In the genomic region with DNA sequence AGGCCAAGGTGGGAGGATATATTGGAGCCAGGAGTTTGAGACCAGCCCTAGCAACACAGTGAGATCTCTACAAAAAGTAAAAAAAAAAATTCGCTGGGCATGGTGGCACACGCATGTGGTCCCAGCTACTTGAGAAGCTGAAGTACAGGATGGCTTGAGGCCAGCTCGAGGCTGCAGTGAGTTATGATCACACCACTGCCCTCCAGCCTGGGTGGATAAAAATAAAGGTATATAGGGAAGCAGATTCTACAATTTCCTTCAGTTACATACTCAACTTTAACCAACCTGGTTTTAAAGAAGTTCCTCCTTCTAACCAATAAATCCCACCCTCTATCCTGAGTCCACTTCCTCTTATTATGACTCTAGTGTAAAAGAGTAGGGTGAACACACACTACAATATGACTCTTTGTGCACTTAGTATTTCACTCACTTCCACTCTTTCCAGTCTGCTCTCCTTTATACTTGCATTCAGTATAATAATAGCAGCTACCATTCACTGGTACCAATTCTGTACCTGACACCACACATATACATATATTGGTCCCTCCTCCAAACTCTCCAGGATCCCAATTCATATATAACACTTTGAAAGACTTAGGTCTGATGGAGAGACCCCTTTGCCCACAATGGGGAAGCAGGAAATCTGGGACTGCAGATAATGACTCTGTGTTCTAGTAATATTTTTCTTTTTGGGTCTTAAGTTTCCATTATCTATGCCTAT, we compare ENCODE assay signal across 10 cellular contexts. TPM values are rescaled to one million over a fixed set of nuclear protein-coding genes. Genes with fewer than 3 reads are reported as not detected.
A peak's percentile ranks its signal among the peaks of the same experiment; 100 is the strongest.
DNase-seq lines count a peak whose midpoint lies in the region; ATAC-seq and TF ChIP-seq lines count a peak whose summit lies in the region.
"Had no signal": no experiment of that assay in that cellular context is flagged by ENCODE, and none has a peak within 500 bp of the region (broad histone marks: within the 10 kb centered on the region; RNA-seq: fewer than 3 reads in every experiment).

No MANE protein-coding gene starts in this region.

- H3K4me3 Mint-ChIP-seq in activated naive CD8-positive, alpha-beta T cell treated with anti-CD3 and anti-CD28 coated beads, Interleukin-2, amount 10 ng/mL, durations not matched to agents 7 days and 5 days: peak overlapping the region; percentile 98
- H3K4me3 Mint-ChIP-seq in activated naive CD8-positive, alpha-beta T cell treated with anti-CD3 and anti-CD28 coated beads, Interleukin-2, amount 50 U/mL, for 24 hours: no peak overlapping the region
- H3K4me3 Mint-ChIP-seq in type B pancreatic cell: peak overlapping the region; percentile 99

- H3K9me3 ChIP-seq in hepatocyte (ENCODE audit: low read depth) (no peaks in the 10 kb centered on the region), tibial nerve (no peaks in the 10 kb centered on the region)
- H3K9me3 ChIP-seq: BE2C had no signal

- no peak for ATAC-seq in activated naive CD8-positive, alpha-beta T cell treated with anti-CD3 and anti-CD28 coated beads, Interleukin-2, amount 10 ng/mL, durations not matched to agents 7 days and 5 days (ENCODE audit: low read depth)
- ATAC-seq in activated naive CD8-positive, alpha-beta T cell treated with anti-CD3 and anti-CD28 coated beads, Interleukin-2, amount 50 U/mL, for 24 hours: no peak
- no peak for ATAC-seq in GM18511 (IDR thresholded peaks at IDR 0.05; ENCODE audit: unreplicated experiment)
- ATAC-seq in GM19351 (IDR thresholded peaks at IDR 0.05; ENCODE audit: unreplicated experiment): no peak

- POLR2A ChIA-PET in activated naive CD8-positive, alpha-beta T cell treated with anti-CD3 and anti-CD28 coated beads, Interleukin-2, amount 10 ng/mL, durations not matched to agents 7 days and 5 days (lab: Charles Lee): no interaction called here

- TF ChIP-seq POLR2A in tibial nerve (IDR thresholded peaks at IDR 0.05): no peak

- 95% methylated on average over 3 of the region's 3 CpGs for WGBS in hepatocyte (ENCODE audit: low lambda C conversion rate, missing lambda C conversion rate)
- 76 to 85% methylated on average over 3 of the region's 3 CpGs for WGBS in tibial nerve, 2 donors

- H3K4me3 ChIP-seq in hepatocyte: no peak overlapping the region
- H3K4me3 ChIP-seq in tibial nerve: no peak overlapping the region

- H3K4me1 Mint-ChIP-seq in activated naive CD8-positive, alpha-beta T cell treated with anti-CD3 and anti-CD28 coated beads, Interleukin-2, amount 10 ng/mL, durations not matched to agents 7 days and 5 days: peaks cover 34% of the 10 kb centered on the region
- peaks cover 31% of the 10 kb centered on the region for H3K4me1 Mint-ChIP-seq in activated naive CD8-positive, alpha-beta T cell treated with anti-CD3 and anti-CD28 coated beads, Interleukin-2, amount 50 U/mL, for 24 hours
- peaks cover 24% of the 10 kb centered on the region for H3K4me1 Mint-ChIP-seq in type B pancreatic cell (ENCODE audit: unreplicated experiment)

- H3K27me3 Mint-ChIP-seq in activated naive CD8-positive, alpha-beta T cell treated with anti-CD3 and anti-CD28 coated beads, Interleukin-2, amount 10 ng/mL, durations not matched to agents 7 days and 5 days: peaks cover 3% of the 10 kb centered on the region
- H3K27me3 Mint-ChIP-seq in activated naive CD8-positive, alpha-beta T cell treated with anti-CD3 and anti-CD28 coated beads, Interleukin-2, amount 50 U/mL, for 24 hours: peaks cover 11% of the 10 kb centered on the region
- H3K27me3 Mint-ChIP-seq in type B pancreatic cell: no peaks in the 10 kb centered on the region

- TF ChIP-seq EP300 in tibial nerve (IDR thresholded peaks at IDR 0.05): no peak

- no peak overlapping the region for H2AFZ ChIP-seq in hepatocyte

- no peak for TF ChIP-seq CTCF in hepatocyte (IDR thresholded peaks at IDR 0.05; ENCODE audit: poor library complexity)
- no peak for TF ChIP-seq CTCF in type B pancreatic cell (conservative IDR thresholded peaks at IDR 0.05)
- no peak for TF ChIP-seq CTCF in tibial nerve (IDR thresholded peaks at IDR 0.05)

- no peaks in the 10 kb centered on the region for H3K27me3 ChIP-seq in hepatocyte
- H3K27me3 ChIP-seq in tibial nerve: no peaks in the 10 kb centered on the region
- H3K27me3 ChIP-seq: BE2C had no signal

- H3K27ac Mint-ChIP-seq in activated naive CD8-positive, alpha-beta T cell treated with anti-CD3 and anti-CD28 coated beads, Interleukin-2, amount 10 ng/mL, durations not matched to agents 7 days and 5 days: no peak overlapping the region
- no peak overlapping the region for H3K27ac Mint-ChIP-seq in activated naive CD8-positive, alpha-beta T cell treated with anti-CD3 and anti-CD28 coated beads, Interleukin-2, amount 50 U/mL, for 24 hours
- peak overlapping the region; percentile 11 for H3K27ac Mint-ChIP-seq in type B pancreatic cell

- no peaks in the 10 kb centered on the region for H3K9me2 ChIP-seq in hepatocyte (replicated peaks; ENCODE audit: insufficient read depth)

- no peaks in the 10 kb centered on the region for H3K9me3 Mint-ChIP-seq in activated naive CD8-positive, alpha-beta T cell treated with anti-CD3 and anti-CD28 coated beads, Interleukin-2, amount 10 ng/mL, durations not matched to agents 7 days and 5 days
- H3K9me3 Mint-ChIP-seq in activated naive CD8-positive, alpha-beta T cell treated with anti-CD3 and anti-CD28 coated beads, Interleukin-2, amount 50 U/mL, for 24 hours: no peaks in the 10 kb centered on the region
- no peaks in the 10 kb centered on the region for H3K9me3 Mint-ChIP-seq in type B pancreatic cell

- DNase-seq in activated naive CD8-positive, alpha-beta T cell treated with anti-CD3 and anti-CD28 coated beads, Interleukin-2, amount 10 ng/mL, durations not matched to agents 7 days and 5 days: no peak
- DNase-seq in activated naive CD8-positive, alpha-beta T cell treated with anti-CD3 and anti-CD28 coated beads, Interleukin-2, amount 50 U/mL, for 24 hours: no peak
- DNase-seq in SIG-M5 treated with dmso at 0.1 percent for 504 hours (lab: John Stamatoyannopoulos, UW; ENCODE audit: unreplicated experiment) (peak; percentile 96), hepatocyte (ENCODE audit: low spot score) (no peak), type B pancreatic cell (ENCODE audit: extremely low spot score, unreplicated experiment) (no peak), tibial nerve (ENCODE audit: low spot score in 2 of 2) (no peak)
- DNase-seq: BE2C, NCI-H446 treated with DMSO at 0.1 percent for 48 hours had no signal

- H4K20me1 ChIP-seq in hepatocyte (ENCODE audit: insufficient read depth, poor library complexity, severe bottlenecking): peaks cover 46% of the 10 kb centered on the region

- H3K27ac ChIP-seq in hepatocyte (no peak overlapping the region), tibial nerve (no peak overlapping the region)

- H3K4me2 ChIP-seq in hepatocyte: peak overlapping the region; percentile 78

- H3K4me1 ChIP-seq in hepatocyte (ENCODE audit: insufficient read depth) (peaks cover 16% of the 10 kb centered on the region), tibial nerve (peaks cover 0 to 30% (median 15%) of the 10 kb centered on the region in 4 donors)
- H3K4me1 ChIP-seq: BE2C had no signal

- no peaks in the 10 kb centered on the region for H3K36me3 ChIP-seq in hepatocyte (replicated peaks; ENCODE audit: insufficient read depth, low read depth)
- peaks cover 0 to 6% (median 0%) of the 10 kb centered on the region in 3 donors for H3K36me3 ChIP-seq in tibial nerve

- peaks cover 62% of the 10 kb centered on the region for H3K79me2 ChIP-seq in hepatocyte

- H3K36me3 Mint-ChIP-seq in activated naive CD8-positive, alpha-beta T cell treated with anti-CD3 and anti-CD28 coated beads, Interleukin-2, amount 10 ng/mL, durations not matched to agents 7 days and 5 days: peaks cover 18% of the 10 kb centered on the region
- H3K36me3 Mint-ChIP-seq in activated naive CD8-positive, alpha-beta T cell treated with anti-CD3 and anti-CD28 coated beads, Interleukin-2, amount 50 U/mL, for 24 hours (ENCODE audit: low read depth): peaks cover 7% of the 10 kb centered on the region
- H3K36me3 Mint-ChIP-seq in type B pancreatic cell: peaks cover 17% of the 10 kb centered on the region

RNA-seq across cellular contexts. Expression of a gene that starts 2.3 kb away (rescaled TPM):
- 10 to 100 TPM; 88.0 to 96.5 TPM for total RNA-seq in activated naive CD8-positive, alpha-beta T cell treated with anti-CD3 and anti-CD28 coated beads, Interleukin-2, amount 10 ng/mL, durations not matched to agents 7 days and 5 days
- total RNA-seq in hepatocyte: 67.7 and 71.3 TPM in 2 replicates
- polyA plus RNA-seq in hepatocyte: 57.6 and 61.6 TPM in 2 replicates
- 161 and 168 TPM in 2 replicates for total RNA-seq in type B pancreatic cell (ENCODE audit: low replicate concordance)
- total RNA-seq in tibial nerve: 10 to 100 TPM; 45.3 to 55.2 (median 49.3) TPM

RNA-seq across cellular contexts. Expression of a gene that starts 16.6 kb away (rescaled TPM):
- 10 to 100 TPM in 1 of 2 experiments, 1 to 10 TPM in 1; 9.4 to 10.1 TPM for total RNA-seq in activated naive CD8-positive, alpha-beta T cell treated with anti-CD3 and anti-CD28 coated beads, Interleukin-2, amount 10 ng/mL, durations not matched to agents 7 days and 5 days
- total RNA-seq in hepatocyte (0.30 TPM in 1 of 2 replicates, not detected in the other), type B pancreatic cell (ENCODE audit: low replicate concordance) (6.2 and 6.3 TPM in 2 replicates), tibial nerve (10 to 100 TPM in 1 of 4 donors, 1 to 10 TPM in 2, under 1 TPM in 1; 0.60 to 11.0 (median 3.6) TPM)
- polyA plus RNA-seq in hepatocyte: 0.77 and 1.1 TPM in 2 replicates

RNA-seq across cellular contexts. Expression of a gene that starts 23.2 kb away (rescaled TPM):
- 1 to 10 TPM; 1.7 to 2.0 TPM for total RNA-seq in activated naive CD8-positive, alpha-beta T cell treated with anti-CD3 and anti-CD28 coated beads, Interleukin-2, amount 10 ng/mL, durations not matched to agents 7 days and 5 days
- total RNA-seq in hepatocyte: not detected in 2 replicates
- polyA plus RNA-seq in hepatocyte: not detected in 2 replicates
- total RNA-seq in type B pancreatic cell (ENCODE audit: low replicate concordance): 28.9 TPM in 1 of 2 replicates, not detected in the other
- total RNA-seq in tibial nerve: not detected

RNA-seq across cellular contexts. Expression of a gene that starts 29.6 kb away (rescaled TPM):
- total RNA-seq in activated naive CD8-positive, alpha-beta T cell treated with anti-CD3 and anti-CD28 coated beads, Interleukin-2, amount 10 ng/mL, durations not matched to agents 7 days and 5 days: 10 to 100 TPM; 51.9 to 53.4 TPM
- 30.4 and 37.8 TPM in 2 replicates for total RNA-seq in hepatocyte
- 201 and 232 TPM in 2 replicates for polyA plus RNA-seq in hepatocyte
- total RNA-seq in type B pancreatic cell (ENCODE audit: low replicate concordance): 44.6 and 56.3 TPM in 2 replicates
- total RNA-seq in tibial nerve: 10 to 100 TPM in 2 of 4 donors, 1 to 10 TPM in 2; 6.1 to 13.6 (median 10.7) TPM

RNA-seq across cellular contexts. Expression of a gene that starts 44.2 kb away (rescaled TPM):
- total RNA-seq in activated naive CD8-positive, alpha-beta T cell treated with anti-CD3 and anti-CD28 coated beads, Interleukin-2, amount 10 ng/mL, durations not matched to agents 7 days and 5 days: under 1 TPM; 0.20 to 0.30 TPM
- total RNA-seq in hepatocyte (0.10 and 0.20 TPM in 2 replicates), type B pancreatic cell (ENCODE audit: low replicate concordance) (0.45 and 8.8 TPM in 2 replicates), tibial nerve (not detected)
- not detected in 2 replicates for polyA plus RNA-seq in hepatocyte
